In the genomic region with DNA sequence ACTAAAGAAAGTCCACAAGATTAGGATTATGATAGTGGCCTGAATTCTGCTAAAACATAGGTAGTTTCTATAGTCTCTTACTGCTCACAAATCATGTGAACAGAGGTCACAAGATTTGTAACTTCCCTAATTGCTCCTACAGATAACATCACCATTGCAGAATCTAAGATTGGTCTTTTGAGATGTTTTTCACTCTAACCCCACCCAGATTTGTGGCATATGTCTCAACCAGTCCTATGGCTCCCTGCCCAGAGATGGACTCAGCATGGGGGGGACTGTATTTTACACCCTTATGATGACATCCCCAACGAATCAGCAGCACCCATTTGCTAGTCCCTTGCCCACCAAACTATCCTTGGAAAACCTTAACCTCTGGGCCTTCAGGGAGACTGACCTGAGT, we compare ENCODE assay signal across 14 cellular contexts.
DNase-seq lines count a peak whose midpoint lies in the region; ATAC-seq and FAIRE-seq lines count a peak whose summit lies in the region.
"Had no signal": no experiment of that assay in that cellular context is flagged by ENCODE, and none has a peak within 500 bp of the region (broad histone marks: within the 10 kb centered on the region; RNA-seq: fewer than 3 reads in every experiment).

No MANE protein-coding gene starts in this region.

- FAIRE-seq in HTR-8/SVneo (lab: Jason Lieb, UNC): peak; percentile 80
- FAIRE-seq: D721Med had no signal

- no peak overlapping the region for H3K4me3 ChIP-seq in adipocyte (ENCODE audit: low read length)

- H3K4me1 Mint-ChIP-seq in memory B cell: peaks cover 10% of the 10 kb centered on the region
- H3K4me1 Mint-ChIP-seq: stimulated activated naive CD8-positive, alpha-beta T cell treated with anti-CD3 and anti-CD28 coated beads, Interleukin-15, amount 100 ng/mL, for 72 hours had no signal

- ATAC-seq in memory B cell (ENCODE audit: low read depth): peak; percentile 66
- no peak for ATAC-seq in activated CD4-positive, CD25-positive, alpha-beta regulatory T cell treated with anti-CD3 and anti-CD28 coated beads, Interleukin-2, amount 50 U/mL, for 24 hours
- ATAC-seq: Panc1; stimulated activated naive CD8-positive, alpha-beta T cell treated with anti-CD3 and anti-CD28 coated beads, Interleukin-15, amount 100 ng/mL, for 72 hours had no signal

- H3K9ac ChIP-seq in adipocyte (ENCODE audit: low read length): no peak overlapping the region

- no peaks in the 10 kb centered on the region for H3K36me3 ChIP-seq in adipocyte (ENCODE audit: control insufficient read depth, insufficient read depth, low read length, severe bottlenecking)

- H3K4me1 ChIP-seq in adipocyte (ENCODE audit: control insufficient read depth, insufficient read depth, low read length): peaks cover 25% of the 10 kb centered on the region

- no peak overlapping the region for H3K27ac Mint-ChIP-seq in memory B cell
- H3K27ac Mint-ChIP-seq: endodermal cell; stimulated activated naive CD8-positive, alpha-beta T cell treated with anti-CD3 and anti-CD28 coated beads, Interleukin-15, amount 100 ng/mL, for 72 hours had no signal

- H3K36me3 Mint-ChIP-seq in memory B cell: no peaks in the 10 kb centered on the region

- H3K4me3 Mint-ChIP-seq in memory B cell: no peak overlapping the region
- H3K4me3 Mint-ChIP-seq: endodermal cell; stimulated activated naive CD8-positive, alpha-beta T cell treated with anti-CD3 and anti-CD28 coated beads, Interleukin-15, amount 100 ng/mL, for 72 hours had no signal

- no peaks in the 10 kb centered on the region for H3K27me3 ChIP-seq in adipocyte (replicated peaks; ENCODE audit: control insufficient read depth, insufficient read depth, low read length)

- no peaks in the 10 kb centered on the region for H3K27me3 Mint-ChIP-seq in memory B cell

- H3K9me3 ChIP-seq in adipocyte (ENCODE audit: control insufficient read depth, low read length): no peaks in the 10 kb centered on the region

- DNase-seq in Caki2 (ENCODE audit: low read depth): peak; percentile 78
- no peak for DNase-seq in HTR-8/SVneo (ENCODE audit: insufficient read length, low spot score)
- DNase-seq in adipocyte (ENCODE audit: low read depth): peak; percentile 18
- no peak for DNase-seq in memory B cell (ENCODE audit: low spot score in 2 of 2)
- DNase-seq in SHP77 treated with DMSO at 0.1 percent for 48 hours (lab: John Stamatoyannopoulos, UW): no peak
- no peak for DNase-seq in amniotic stem cell (lab: John Stamatoyannopoulos, UW)
- no peak for DNase-seq in GM19238 (ENCODE audit: insufficient read length, low spot score)
- DNase-seq: endodermal cell; KBM-7; stimulated activated CD4-positive, alpha-beta T cell treated with anti-CD3 and anti-CD28 coated beads, Interleukin-4, amount 100 ng/mL, for 1 hour; stimulated activated naive CD8-positive, alpha-beta T cell treated with anti-CD3 and anti-CD28 coated beads, Interleukin-15, amount 100 ng/mL, for 72 hours had no signal

- H3K9me3 Mint-ChIP-seq in memory B cell: no peaks in the 10 kb centered on the region
- H3K9me3 Mint-ChIP-seq: endodermal cell; stimulated activated naive CD8-positive, alpha-beta T cell treated with anti-CD3 and anti-CD28 coated beads, Interleukin-15, amount 100 ng/mL, for 72 hours had no signal

- in situ Hi-C loops in Caki2 (cut with HindIII; ENCODE audit: low pct_unique_long_range_greater_than_20kb, low sequenced_read_pairs): no loop called here

Comparison
In these comparisons a context has a peak if more than half of its experiments do, and no peak if none do; other contexts are left out.
1. DNase-seq: peak in Caki2 (single experiment) and adipocyte (single experiment); none in HTR-8/SVneo (single experiment), memory B cell (0 of 2), SHP77 treated with DMSO at 0.1 percent for 48 hours (single experiment), amniotic stem cell (single experiment) and GM19238 (single experiment).